In the genomic region with DNA sequence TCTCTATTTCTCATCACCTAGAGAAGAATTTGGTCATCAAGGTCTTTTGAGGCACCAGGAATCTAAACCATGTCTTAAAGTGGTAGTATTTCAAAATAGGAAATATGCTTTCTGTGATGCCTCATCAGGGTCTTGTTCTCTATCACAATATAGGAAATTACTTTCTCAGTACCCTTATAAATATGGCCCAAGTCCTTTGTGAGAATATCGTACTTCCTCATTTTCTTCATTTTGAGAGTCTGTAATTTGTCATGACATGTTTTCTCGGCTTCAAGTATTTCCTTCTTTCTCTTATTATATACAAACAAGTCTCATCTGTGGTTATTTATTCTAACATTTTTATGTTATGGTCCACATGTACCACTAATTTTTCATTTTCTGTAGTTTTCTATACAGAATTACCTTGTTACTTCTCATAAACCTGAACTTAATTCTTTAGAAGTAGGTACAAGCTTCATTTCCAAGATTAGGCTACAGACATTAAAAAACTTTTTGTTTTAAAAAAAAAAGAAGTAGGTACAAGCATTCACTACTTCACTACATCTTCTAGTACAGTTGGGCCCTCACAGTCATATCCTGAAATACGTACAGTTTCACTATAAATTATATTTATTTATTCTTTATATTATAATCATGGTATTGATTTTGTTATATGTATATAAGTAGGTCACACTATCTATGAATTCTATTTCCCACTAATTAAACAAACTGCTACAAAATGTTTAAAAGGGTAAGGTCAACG, we compare ENCODE assay signal across 13 cellular contexts. TPM values are rescaled to one million over a fixed set of nuclear protein-coding genes. Genes with fewer than 3 reads are reported as not detected.
DNase-seq lines count a peak whose midpoint lies in the region; ATAC-seq and TF ChIP-seq lines count a peak whose summit lies in the region.
"Had no signal": no experiment of that assay in that cellular context is flagged by ENCODE, and none has a peak within 500 bp of the region (broad histone marks: within the 10 kb centered on the region; RNA-seq: fewer than 3 reads in every experiment).

No MANE protein-coding gene starts in this region.

- no peak overlapping the region for H3K4me3 Mint-ChIP-seq in activated CD4-positive, alpha-beta T cell treated with anti-CD3 and anti-CD28 coated beads, Interleukin-2, amount 10 ng/mL, durations not matched to agents 24 days and 14 days
- H3K4me3 Mint-ChIP-seq: activated CD8-positive, alpha-beta T cell treated with anti-CD3 and anti-CD28 coated beads for 36 hours had no signal

- no peaks in the 10 kb centered on the region for H3K36me3 Mint-ChIP-seq in activated CD4-positive, alpha-beta T cell treated with anti-CD3 and anti-CD28 coated beads, Interleukin-2, amount 10 ng/mL, durations not matched to agents 24 days and 14 days (ENCODE audit: low read depth)

- ATAC-seq in GM18867 (IDR thresholded peaks at IDR 0.05; ENCODE audit: unreplicated experiment) (peak; percentile 61), GM21619 (IDR thresholded peaks at IDR 0.05; ENCODE audit: unreplicated experiment) (peak; percentile 40), HG03108 (IDR thresholded peaks at IDR 0.05; ENCODE audit: unreplicated experiment) (peak; percentile 15)
- ATAC-seq: activated CD8-positive, alpha-beta T cell treated with anti-CD3 and anti-CD28 coated beads for 36 hours had no signal

- no peaks in the 10 kb centered on the region for H3K9me3 Mint-ChIP-seq in activated CD4-positive, alpha-beta T cell treated with anti-CD3 and anti-CD28 coated beads, Interleukin-2, amount 10 ng/mL, durations not matched to agents 24 days and 14 days
- H3K9me3 Mint-ChIP-seq: activated CD8-positive, alpha-beta T cell treated with anti-CD3 and anti-CD28 coated beads for 36 hours had no signal

- DNase-seq in OCI-M1 (lab: John Stamatoyannopoulos, UW) (peak; percentile 7), NCI-H82 (lab: John Stamatoyannopoulos, UW) (no peak), putamen (ENCODE audit: low spot score) (no peak), GM13977 (ENCODE audit: low spot score) (no peak)
- no peak for DNase-seq in activated CD4-positive, alpha-beta T cell treated with anti-CD3 and anti-CD28 coated beads, Interleukin-2, amount 10 ng/mL, durations not matched to agents 24 days and 14 days
- DNase-seq: activated CD8-positive, alpha-beta T cell treated with anti-CD3 and anti-CD28 coated beads for 36 hours; activated naive CD4-positive, alpha-beta T cell; NCI-H2171 treated with DMSO at 0.1 percent for 48 hours; sigmoid colon; T-helper 9 cell had no signal

- no peaks in the 10 kb centered on the region for H3K4me1 Mint-ChIP-seq in activated CD4-positive, alpha-beta T cell treated with anti-CD3 and anti-CD28 coated beads, Interleukin-2, amount 10 ng/mL, durations not matched to agents 24 days and 14 days

- no peak overlapping the region for H3K27ac Mint-ChIP-seq in activated CD4-positive, alpha-beta T cell treated with anti-CD3 and anti-CD28 coated beads, Interleukin-2, amount 10 ng/mL, durations not matched to agents 24 days and 14 days
- H3K27ac Mint-ChIP-seq: activated CD8-positive, alpha-beta T cell treated with anti-CD3 and anti-CD28 coated beads for 36 hours had no signal

- in situ Hi-C loops in GM13977 (cut with MboI; ENCODE audit: low pct_unique_long_range_greater_than_20kb, low sequenced_read_pairs, unreplicated experiment), result no loop called here

- TF ChIP-seq CTCF in GM13977 (IDR thresholded peaks at IDR 0.05; ENCODE audit: extremely low read depth, insufficient read depth, missing control alignments), result no peak

- intact Hi-C loops in activated CD4-positive, alpha-beta T cell treated with anti-CD3 and anti-CD28 coated beads, Interleukin-2, amount 10 ng/mL, durations not matched to agents 24 days and 14 days (cut with micrococcal nuclease), result no loop called here

- no peaks in the 10 kb centered on the region for H3K27me3 Mint-ChIP-seq in activated CD4-positive, alpha-beta T cell treated with anti-CD3 and anti-CD28 coated beads, Interleukin-2, amount 10 ng/mL, durations not matched to agents 24 days and 14 days
- H3K27me3 Mint-ChIP-seq: activated CD8-positive, alpha-beta T cell treated with anti-CD3 and anti-CD28 coated beads for 36 hours had no signal

RNA-seq across cellular contexts. Expression of gene KLHL13, which starts 54.4 kb away (rescaled TPM):
- 0.19 and 0.28 TPM in 2 replicates for total RNA-seq in activated CD4-positive, alpha-beta T cell treated with anti-CD3 and anti-CD28 coated beads, Interleukin-2, amount 10 ng/mL, durations not matched to agents 24 days and 14 days
